22 cellular contexts compared by ENCODE assay signal in the genomic region with DNA sequence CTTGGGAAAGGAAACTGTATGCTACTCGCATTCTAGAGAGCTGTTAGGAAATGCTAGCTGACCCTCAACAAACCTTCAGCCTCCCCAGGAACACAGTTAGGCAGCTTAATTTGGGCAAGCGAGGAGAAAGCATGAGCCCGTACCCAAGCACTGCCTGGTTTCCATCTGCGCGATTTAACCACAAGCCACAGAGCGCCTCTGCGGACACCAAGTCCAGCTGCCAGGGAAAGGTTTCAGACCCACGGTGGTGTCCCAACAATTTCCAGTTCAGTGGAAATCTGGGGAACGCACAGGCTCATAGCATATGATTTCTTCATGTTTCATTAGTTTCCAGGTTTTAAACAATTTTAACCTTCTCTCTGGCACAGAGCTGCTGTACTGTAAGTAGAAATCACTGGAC.
"Had no signal": no experiment of that assay in that cellular context is flagged by ENCODE, and none has a peak within 500 bp of the region (broad histone marks: within the 10 kb centered on the region; RNA-seq: fewer than 3 reads in every experiment).

No MANE protein-coding gene starts in this region.

- H3K4me3 ChIP-seq: body of pancreas, coronary artery, esophagus squamous epithelium, neural progenitor cell, pancreas, tibial artery, uterus had no signal

- H3K36me3 ChIP-seq: esophagus squamous epithelium, neural progenitor cell, pancreas, tibial artery, uterus had no signal

- H3K27me3 ChIP-seq: body of pancreas, esophagus squamous epithelium, neural progenitor cell, pancreas, tibial artery, uterus had no signal

- H3K4me2 ChIP-seq: neural progenitor cell had no signal

- H3K4me3 Mint-ChIP-seq: activated CD8-positive, alpha-beta T cell treated with anti-CD3 and anti-CD28 coated beads, Interleukin-2, amount 10 ng/mL, durations not matched to agents 7 days and 5 days; activated naive CD8-positive, alpha-beta T cell; neural progenitor cell; stimulated activated memory B cell treated with anti-CD40 and anti-IgM and Interleukin-4, amounts not matched to agents 10 μg/mL and 1 μg/mL and 100 μg/mL, for 72 hours; T-helper 17 cell had no signal

- H3K9me3 Mint-ChIP-seq: naive B cell; neural progenitor cell; stimulated activated memory B cell treated with anti-CD40 and anti-IgM and Interleukin-4, amounts not matched to agents 10 μg/mL and 1 μg/mL and 100 μg/mL, for 72 hours had no signal

- H3K4me1 Mint-ChIP-seq: naive B cell; stimulated activated memory B cell treated with anti-CD40 and anti-IgM and Interleukin-4, amounts not matched to agents 10 μg/mL and 1 μg/mL and 100 μg/mL, for 72 hours; T-helper 17 cell had no signal

- H3K9me3 ChIP-seq: body of pancreas, esophagus squamous epithelium, pancreas, tibial artery, uterus had no signal

- H3K4me1 ChIP-seq: body of pancreas, esophagus squamous epithelium, pancreas, uterus had no signal

- H2AFZ ChIP-seq: neural progenitor cell had no signal

- H3K9ac ChIP-seq: neural progenitor cell had no signal

- H3K27ac Mint-ChIP-seq: activated CD8-positive, alpha-beta T cell treated with anti-CD3 and anti-CD28 coated beads, Interleukin-2, amount 10 ng/mL, durations not matched to agents 7 days and 5 days; activated naive CD8-positive, alpha-beta T cell; neural progenitor cell; stimulated activated memory B cell treated with anti-CD40 and anti-IgM and Interleukin-4, amounts not matched to agents 10 μg/mL and 1 μg/mL and 100 μg/mL, for 72 hours; T-helper 17 cell had no signal

- DNase-seq: activated CD4-positive, alpha-beta T cell treated with anti-CD3 and anti-CD28 coated beads for 4 hours; activated CD8-positive, alpha-beta memory T cell treated with anti-CD3 and anti-CD28 coated beads, Interleukin-2, amount 50 U/mL, for 4 hours; activated CD8-positive, alpha-beta T cell treated with anti-CD3 and anti-CD28 coated beads, Interleukin-2, amount 10 ng/mL, durations not matched to agents 7 days and 5 days; activated effector memory CD4-positive, alpha-beta T cell treated with anti-CD3 and anti-CD28 coated beads, Interleukin-2, amount 50 U/mL, for 16 hours; activated T-cell treated with anti-CD3 and anti-CD28 coated beads, Interleukin-2, amount 50 U/mL, for 48 hours; amniotic stem cell; body of pancreas; central memory CD4-positive, alpha-beta T cell; esophagus squamous epithelium; foreskin melanocyte; head of caudate nucleus; left colon; midbrain; naive B cell; pancreas; T-helper 17 cell; tibial artery; uterus had no signal

- H3K27me3 Mint-ChIP-seq: naive B cell; stimulated activated memory B cell treated with anti-CD40 and anti-IgM and Interleukin-4, amounts not matched to agents 10 μg/mL and 1 μg/mL and 100 μg/mL, for 72 hours had no signal

- ATAC-seq: activated CD8-positive, alpha-beta T cell treated with anti-CD3 and anti-CD28 coated beads, Interleukin-2, amount 10 ng/mL, durations not matched to agents 7 days and 5 days; body of pancreas; left colon; pancreas; stimulated activated memory B cell treated with anti-CD40 and anti-IgM and Interleukin-4, amounts not matched to agents 10 μg/mL and 1 μg/mL and 100 μg/mL, for 72 hours; T-helper 17 cell had no signal

- H3K27ac ChIP-seq: body of pancreas, coronary artery, esophagus squamous epithelium, neural progenitor cell, pancreas, uterus had no signal
